ENCODE assay signal across 26 cellular contexts in the genomic region with DNA sequence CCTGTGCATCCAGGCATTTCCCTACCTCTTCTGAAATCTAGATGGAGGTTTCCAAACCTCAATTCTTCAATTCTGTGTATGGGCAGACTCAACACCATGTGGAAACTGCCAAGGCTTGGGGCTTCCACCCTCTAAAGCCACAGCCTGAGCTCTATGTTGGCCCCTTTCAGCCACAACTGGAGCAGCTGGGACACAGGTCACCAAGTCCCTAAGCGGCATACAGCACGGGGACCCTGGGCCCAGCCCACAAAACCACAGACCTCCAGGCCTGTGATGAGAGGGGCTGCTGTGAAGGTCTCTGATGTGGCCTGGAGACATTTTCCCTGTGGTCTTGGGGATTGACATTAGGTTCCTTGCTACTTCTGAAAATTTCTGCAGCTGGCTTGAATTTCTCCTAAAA.
"Had no signal": no experiment of that assay in that cellular context is flagged by ENCODE, and none has a peak within 500 bp of the region (broad histone marks: within the 10 kb centered on the region; RNA-seq: fewer than 3 reads in every experiment).

No MANE protein-coding gene starts in this region.

- H3K9me3 ChIP-seq: ascending aorta had no signal

- H3K27ac ChIP-seq: ascending aorta, cardiac muscle cell, VCaP had no signal

- ATAC-seq: activated CD8-positive, alpha-beta T cell treated with anti-CD3 and anti-CD28 coated beads for 36 hours; activated naive CD8-positive, alpha-beta T cell treated with anti-CD3 and anti-CD28 coated beads, Interleukin-2, amount 50 U/mL, for 24 hours had no signal

- H3K27me3 ChIP-seq: ascending aorta, cardiac muscle cell had no signal

- DNase-seq: activated B cell treated with CpG ODN at 0.5 μM for 24 hours; activated CD4-positive, alpha-beta memory T cell treated with anti-CD3 and anti-CD28 coated beads for 36 hours; activated CD4-positive, alpha-beta T cell treated with anti-CD3 and anti-CD28 coated beads for 4 hours; activated CD4-positive, alpha-beta T cell treated with anti-CD3 and anti-CD28 coated beads, Interleukin-2, amount 10 ng/mL, durations not matched to agents 24 days and 14 days; activated CD4-positive, alpha-beta T cell treated with anti-CD3 and anti-CD28 coated beads, Interleukin-2, amount 50 U/mL, for 1 hour; activated CD4-positive, alpha-beta T cell treated with anti-CD3 and anti-CD28 coated beads, Interleukin-2, amount 50 U/mL, for 4 hours; activated CD4-positive, CD25-positive, alpha-beta regulatory T cell treated with anti-CD3 and anti-CD28 coated beads, Interleukin-2, amount 50 U/mL, for 72 hours; activated CD8-positive, alpha-beta memory T cell treated with anti-CD3 and anti-CD28 coated beads, Interleukin-2, amount 50 U/mL, for 48 hours; activated CD8-positive, alpha-beta T cell treated with anti-CD3 and anti-CD28 coated beads for 36 hours; activated effector memory CD4-positive, alpha-beta T cell treated with Interleukin-2 at 50 U/mL for 16 hours; activated gamma-delta T cell; activated naive CD4-positive, alpha-beta T cell treated with anti-CD3 and anti-CD28 coated beads, Interleukin-2, amount 10 ng/mL, durations not matched to agents 7 days and 5 days; activated naive CD4-positive, alpha-beta T cell treated with Interleukin-2 at 50 U/mL for 16 hours; activated naive CD8-positive, alpha-beta T cell treated with anti-CD3 and anti-CD28 coated beads, Interleukin-2, amount 10 ng/mL, durations not matched to agents 7 days and 5 days; activated naive CD8-positive, alpha-beta T cell treated with anti-CD3 and anti-CD28 coated beads, Interleukin-2, amount 50 U/mL, for 24 hours; activated T-cell treated with anti-CD3 and anti-CD28 coated beads, Interleukin-2, amount 50 U/mL, for 24 hours; activated T-cell treated with anti-CD3 and anti-CD28 coated beads, Interleukin-2, amount 50 U/mL, for 48 hours; amygdala; anterior cingulate cortex; caudate nucleus; cerebellar nuclear complex; T-helper 2 cell; T-helper 9 cell had no signal

- H3K4me1 ChIP-seq: ascending aorta had no signal

- H3K4me3 ChIP-seq: ascending aorta, cardiac muscle cell had no signal

- H3K36me3 ChIP-seq: ascending aorta, cardiac muscle cell had no signal
